In genomic region chrX:148700021-148700420, GRCh38 we compare ENCODE assay signal across 26 cellular contexts.
"Had no signal": no experiment of that assay in that cellular context is flagged by ENCODE, and none has a peak within 500 bp of the region (broad histone marks: within the 10 kb centered on the region; RNA-seq: fewer than 3 reads in every experiment).

No MANE protein-coding gene starts in this region.

- H3K4me3 Mint-ChIP-seq: activated CD4-positive, alpha-beta T cell treated with anti-CD3 and anti-CD28 coated beads for 36 hours; activated CD8-positive, alpha-beta T cell treated with anti-CD3 and anti-CD28 coated beads, Interleukin-2, amount 10 ng/mL, durations not matched to agents 7 days and 5 days; activated naive CD8-positive, alpha-beta T cell treated with anti-CD3 and anti-CD28 coated beads, Interleukin-2, amount 50 U/mL, for 24 hours; central memory CD8-positive, alpha-beta T cell; T-cell had no signal

- H3K9ac ChIP-seq: KMS-11 had no signal

- H3K27ac Mint-ChIP-seq: activated CD4-positive, alpha-beta T cell treated with anti-CD3 and anti-CD28 coated beads for 36 hours; activated CD8-positive, alpha-beta T cell treated with anti-CD3 and anti-CD28 coated beads, Interleukin-2, amount 10 ng/mL, durations not matched to agents 7 days and 5 days; activated naive CD4-positive, alpha-beta T cell treated with anti-CD3 and anti-CD28 coated beads, Interleukin-2, amount 50 U/mL, for 72 hours; activated naive CD8-positive, alpha-beta T cell treated with anti-CD3 and anti-CD28 coated beads, Interleukin-2, amount 50 U/mL, for 24 hours; T-cell had no signal

- DNase-seq: activated CD4-positive, alpha-beta T cell treated with anti-CD3 and anti-CD28 coated beads for 36 hours; activated CD4-positive, alpha-beta T cell treated with anti-CD3 and anti-CD28 coated beads, Interleukin-2, amount 50 U/mL, for 1 hour; activated CD8-positive, alpha-beta memory T cell treated with anti-CD3 and anti-CD28 coated beads, Interleukin-2, amount 50 U/mL, for 48 hours; activated CD8-positive, alpha-beta T cell treated with anti-CD3 and anti-CD28 coated beads, Interleukin-2, amount 10 ng/mL, durations not matched to agents 7 days and 5 days; activated effector memory CD4-positive, alpha-beta T cell treated with anti-CD3 and anti-CD28 coated beads, Interleukin-2, amount 50 U/mL, for 16 hours; activated naive CD4-positive, alpha-beta T cell treated with Interleukin-2 at 50 U/mL for 16 hours; activated naive CD8-positive, alpha-beta T cell treated with anti-CD3 and anti-CD28 coated beads, Interleukin-2, amount 50 U/mL, for 24 hours; activated T-cell treated with anti-CD3 and anti-CD28 coated beads, Interleukin-2, amount 50 U/mL, for 1 hour; amniotic stem cell; MG63; MV-4-11; NCI-H187 treated with DMSO at 0.1 percent for 48 hours; NCI-H2081 treated with DMSO at 0.1 percent for 48 hours; NCI-H446; NCI-H524; PC-9; SHP77 treated with DMSO at 0.1 percent for 48 hours; T-cell; T-helper 2 cell; WERI-Rb-1 had no signal

- H3K9me3 Mint-ChIP-seq: activated naive CD4-positive, alpha-beta T cell treated with anti-CD3 and anti-CD28 coated beads, Interleukin-2, amount 50 U/mL, for 72 hours; activated naive CD8-positive, alpha-beta T cell treated with anti-CD3 and anti-CD28 coated beads, Interleukin-2, amount 50 U/mL, for 24 hours; brain; central memory CD8-positive, alpha-beta T cell; T-cell had no signal

- H3K36me3 Mint-ChIP-seq: activated naive CD4-positive, alpha-beta T cell treated with anti-CD3 and anti-CD28 coated beads, Interleukin-2, amount 50 U/mL, for 72 hours; brain; T-cell had no signal

- H3K27ac ChIP-seq: ascending aorta, KMS-11, PC-9, WERI-Rb-1 had no signal

- H3K27me3 ChIP-seq: ascending aorta, MG63 had no signal

- ATAC-seq: activated CD4-positive, alpha-beta T cell treated with anti-CD3 and anti-CD28 coated beads for 36 hours; activated CD8-positive, alpha-beta T cell treated with anti-CD3 and anti-CD28 coated beads, Interleukin-2, amount 10 ng/mL, durations not matched to agents 7 days and 5 days; activated naive CD4-positive, alpha-beta T cell treated with anti-CD3 and anti-CD28 coated beads, Interleukin-2, amount 50 U/mL, for 72 hours; activated naive CD8-positive, alpha-beta T cell treated with anti-CD3 and anti-CD28 coated beads, Interleukin-2, amount 50 U/mL, for 24 hours; T-cell had no signal

- H3K9me3 ChIP-seq: ascending aorta, MG63 had no signal

- H3K36me3 ChIP-seq: ascending aorta, MG63, WERI-Rb-1 had no signal

- H3K4me2 ChIP-seq: KMS-11, PC-9 had no signal

- H2AFZ ChIP-seq: PC-9 had no signal

- H3K4me1 Mint-ChIP-seq: activated CD4-positive, alpha-beta T cell treated with anti-CD3 and anti-CD28 coated beads for 36 hours; activated naive CD8-positive, alpha-beta T cell treated with anti-CD3 and anti-CD28 coated beads, Interleukin-2, amount 50 U/mL, for 24 hours; central memory CD8-positive, alpha-beta T cell; T-cell had no signal

- FAIRE-seq: colon had no signal

- H3K27me3 Mint-ChIP-seq: activated CD4-positive, alpha-beta T cell treated with anti-CD3 and anti-CD28 coated beads for 36 hours; activated naive CD8-positive, alpha-beta T cell treated with anti-CD3 and anti-CD28 coated beads, Interleukin-2, amount 50 U/mL, for 24 hours; brain; central memory CD8-positive, alpha-beta T cell had no signal

- H3K4me1 ChIP-seq: ascending aorta had no signal

- H3K4me3 ChIP-seq: ascending aorta, MG63, PC-9 had no signal
